ENCODE assay signal across 1 cellular context in genomic region chr7:7104971-7105370, GRCh38.
TF ChIP-seq lines count a peak whose summit lies in the region.

No MANE protein-coding gene starts in this region.

TF ChIP-seq in GM23338, 12 proteins besides CTCF, POLR2A, EP300 and RAD21 (continued from another document):
- no peak for TF ChIP-seq ZNF462 (CRISPR knock-in tag; IDR thresholded peaks at IDR 0.05)
- no peak for TF ChIP-seq POLR2AphosphoS5 (IDR thresholded peaks at IDR 0.05; ENCODE audit: low read depth)
- TF ChIP-seq EZH2phosphoT487 (IDR thresholded peaks at IDR 0.05; ENCODE audit: unreplicated experiment), result no peak
- no peak for TF ChIP-seq ZNF114 (CRISPR knock-in tag; IDR thresholded peaks at IDR 0.05)
- TF ChIP-seq REST (IDR thresholded peaks at IDR 0.05; ENCODE audit: unreplicated experiment), result no peak
- no peak for TF ChIP-seq NANOG (IDR thresholded peaks at IDR 0.05; ENCODE audit: borderline replicate concordance)
- no peak for TF ChIP-seq STAT1 (IDR thresholded peaks at IDR 0.05; ENCODE audit: unreplicated experiment)
- no peak for TF ChIP-seq ETS1 (IDR thresholded peaks at IDR 0.05)
- TF ChIP-seq CREB1 (CRISPR knock-in tag; IDR thresholded peaks at IDR 0.05; ENCODE audit: low read depth), result no peak
- TF ChIP-seq JUNB (IDR thresholded peaks at IDR 0.05; ENCODE audit: unreplicated experiment), result no peak
